Comparison of ENCODE assay signal across 22 cellular contexts in the genomic region with DNA sequence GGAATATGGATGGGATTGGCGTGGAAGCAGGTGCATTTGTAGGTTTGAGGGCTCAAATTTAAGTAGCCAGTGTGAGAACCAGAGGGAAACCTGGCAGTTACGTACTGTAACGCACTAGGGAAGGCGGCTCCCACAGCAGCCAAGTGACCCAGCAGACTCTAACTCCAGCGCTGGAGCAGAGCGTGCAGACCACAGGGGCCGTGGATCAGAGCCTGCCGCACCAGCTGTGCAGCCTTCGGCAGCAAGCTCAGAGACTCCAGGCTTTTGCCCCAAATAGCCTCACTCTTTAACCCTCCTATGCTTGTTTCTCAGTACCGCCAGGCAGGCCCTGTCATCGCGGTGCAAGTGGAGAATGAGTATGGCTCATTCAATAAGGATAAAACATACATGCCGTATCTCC. TPM values are rescaled to one million over a fixed set of nuclear protein-coding genes. Genes with fewer than 3 reads are reported as not detected.
"Had no signal": no experiment of that assay in that cellular context is flagged by ENCODE, and none has a peak within 500 bp of the region (broad histone marks: within the 10 kb centered on the region; RNA-seq: fewer than 3 reads in every experiment).

No MANE protein-coding gene starts in this region.

- H3K36me3 ChIP-seq: MG63 had no signal

- H3K4me2 ChIP-seq: SK-N-SH had no signal

- H3K9ac ChIP-seq: SK-N-SH had no signal

- H3K27me3 ChIP-seq: MG63 had no signal

- H3K9me3 ChIP-seq: MG63, SK-N-SH had no signal

- H3K27ac ChIP-seq: RWPE1 had no signal

- DNase-seq: Karpas-422; KG1; MG63; NCI-H1092; NCI-H1105 treated with DMSO at 0.1 percent for 48 hours; NCI-H1417 treated with DMSO at 0.1 percent for 48 hours; NCI-H187; NCI-H2029; NCI-H2081 treated with DMSO at 0.1 percent for 48 hours; NCI-H2171; NCI-H226; NCI-H446; NCI-H510A; NCI-H524 treated with DMSO at 0.1 percent for 48 hours; NCI-H69; NCI-H774; NK-92 treated with Interleukin-12 subunit alpha and Interleukin-12 subunit beta, amount 100 ng/mL, for 24 hours; PC-3; SHP77; SK-N-SH had no signal

- H3K4me3 ChIP-seq: MG63 had no signal

- ATAC-seq: Panc1, PC-3 had no signal

RNA-seq across cellular contexts. Expression of gene GLB1L3, which starts 12.3 kb away (rescaled TPM):
- polyA plus RNA-seq: SK-N-SH had no signal
